Comparison of ENCODE assay signal across 8 cellular contexts in genomic region chr7:151059362-151060112, GRCh38. TPM values are rescaled to one million over a fixed set of nuclear protein-coding genes. Genes with fewer than 3 reads are reported as not detected.
DNase-seq lines count a peak whose midpoint lies in the region; ATAC-seq and TF ChIP-seq lines count a peak whose summit lies in the region.

SLC4A2 (plus strand) TSS chr7:151059589; CDS start chr7:151061988, 2,399 bp downstream.

- H3K4me1 ChIP-seq in PC-9 (replicated peaks; ENCODE audit: insufficient read depth) (peaks cover 50% of the 10 kb centered on the region), muscle layer of colon (ENCODE audit: insufficient read depth, low read length) (peaks cover 47% of the 10 kb centered on the region)

- ATAC-seq in GM18909 (IDR thresholded peaks at IDR 0.05; ENCODE audit: poor library complexity, unreplicated experiment), result peak; percentile 38
- peak; percentile 27 for ATAC-seq in HG03442 (IDR thresholded peaks at IDR 0.05; ENCODE audit: unreplicated experiment)
- peak; percentile 26 to 46 for ATAC-seq in activated T-cell treated with anti-CD3 and anti-CD28 coated beads, Interleukin-2, amount 50 U/mL, for 72 hours (replicated peaks in 1 of 2)
- peak; percentile 47 for ATAC-seq in esophagus mucosa

- H3K27me3 Mint-ChIP-seq in activated T-cell treated with anti-CD3 and anti-CD28 coated beads, Interleukin-2, amount 50 U/mL, for 72 hours (ENCODE audit: low read depth), result no peaks in the 10 kb centered on the region

- DNase-seq in AG20443 (ENCODE audit: low spot score), result peak; percentile 94
- DNase-seq in PC-9, result peak in 1 of 2 experiments; percentile 87
- peak; percentile 69 to 84 for DNase-seq in activated T-cell treated with anti-CD3 and anti-CD28 coated beads, Interleukin-2, amount 50 U/mL, for 72 hours
- DNase-seq in stimulated activated naive CD4-positive, alpha-beta T cell (lab: John Stamatoyannopoulos, UW), result peak; percentile 32 to 68 (median 60)

- no TSS peak for BruUV-seq in PC-9 (replicated peaks; lab: Mats Ljungman, UMichigan)

- peak; percentile 78 for TF ChIP-seq CTCF in PC-9 (conservative IDR thresholded peaks at IDR 0.05)

- H3K9me3 ChIP-seq in PC-9 (ENCODE audit: insufficient read depth, low read depth), result no peaks in the 10 kb centered on the region
- no peaks in the 10 kb centered on the region for H3K9me3 ChIP-seq in muscle layer of colon (ENCODE audit: low read length)

- H3K4me1 Mint-ChIP-seq in activated T-cell treated with anti-CD3 and anti-CD28 coated beads, Interleukin-2, amount 50 U/mL, for 72 hours (ENCODE audit: low read depth), result peaks cover 41% of the 10 kb centered on the region

- peaks cover 0 to 2% of the 10 kb centered on the region in 2 donors for H3K36me3 Mint-ChIP-seq in activated T-cell treated with anti-CD3 and anti-CD28 coated beads, Interleukin-2, amount 50 U/mL, for 72 hours (ENCODE audit: insufficient read depth in 2 of 2)

- intact Hi-C loops in PC-9 (cut with micrococcal nuclease; ENCODE audit: unreplicated experiment), result loop anchor here (1.0 kb wide), 1 partner anchor 21 kb away; the partner anchor contains the start of gene FASTK

- no peaks in the 10 kb centered on the region for H3K27me3 ChIP-seq in PC-9 (ENCODE audit: insufficient read depth, low read depth)
- H3K27me3 ChIP-seq in muscle layer of colon (ENCODE audit: control insufficient read depth in 1 of 2, insufficient read depth in 2 of 2, low read length in 2 of 2), result no peaks in the 10 kb centered on the region

- CTCF ChIA-PET in PC-9 (lab: Charles Lee), result interaction anchor here (0.7 kb wide), 1 partner anchor 25 kb away, joined by 3 read pairs; no protein-coding TSS in a partner anchor

- H3K36me3 ChIP-seq in PC-9 (ENCODE audit: low read depth) (no peaks in the 10 kb centered on the region), muscle layer of colon (ENCODE audit: insufficient read depth, low read length) (peaks cover under 1% of the 10 kb centered on the region)

- H3K4me3 ChIP-seq in PC-9 (peak within 1 kb of the TSS; percentile 82), muscle layer of colon (ENCODE audit: low read depth in 1 of 2, low read length in 2 of 2) (peak within 1 kb of the TSS; percentile 94 to 97)

- peaks cover 38% of the 10 kb centered on the region for H3K79me2 ChIP-seq in PC-9 (ENCODE audit: low read depth)

- peak within 1 kb of the TSS; percentile 98 for H3K4me3 Mint-ChIP-seq in activated T-cell treated with anti-CD3 and anti-CD28 coated beads, Interleukin-2, amount 50 U/mL, for 72 hours

- peak within 1 kb of the TSS; percentile 79 for H2AFZ ChIP-seq in PC-9

- peaks cover 9% of the 10 kb centered on the region for H4K20me1 ChIP-seq in PC-9 (ENCODE audit: insufficient read depth)

- H3K9me3 Mint-ChIP-seq in activated T-cell treated with anti-CD3 and anti-CD28 coated beads, Interleukin-2, amount 50 U/mL, for 72 hours, result no peaks in the 10 kb centered on the region

- H3K27ac ChIP-seq in PC-9 (peak within 1 kb of the TSS; percentile 41), muscle layer of colon (ENCODE audit: low read depth, low read length) (peak within 1 kb of the TSS; percentile 97)

- no peaks in the 10 kb centered on the region for H3K9me2 ChIP-seq in PC-9 (ENCODE audit: insufficient read depth)

- H3K9ac ChIP-seq in muscle layer of colon (ENCODE audit: low read length), result peak within 1 kb of the TSS; percentile 88

- peak within 1 kb of the TSS; percentile 96 for H3K27ac Mint-ChIP-seq in activated T-cell treated with anti-CD3 and anti-CD28 coated beads, Interleukin-2, amount 50 U/mL, for 72 hours

- POLR2A ChIA-PET in PC-9 (lab: Charles Lee; ENCODE audit: unreplicated experiment), result no interaction called here

- H3K4me2 ChIP-seq in PC-9, result peak within 1 kb of the TSS; percentile 93

- H3F3A ChIP-seq in PC-9 (ENCODE audit: insufficient read depth, low read depth), result peaks cover 50% of the 10 kb centered on the region; the same call in 1 of the 2 replicates

RNA-seq across cellular contexts. Expression of gene SLC4A2, which starts in this region (rescaled TPM):
- total RNA-seq in PC-9 (2021) (199 and 245 TPM in 2 replicates), esophagus mucosa (35.9 TPM)
- total RNA-seq in activated T-cell treated with anti-CD3 and anti-CD28 coated beads, Interleukin-2, amount 50 U/mL, for 72 hours, result 10 to 100 TPM; 73.7 to 75.6 TPM
